In genomic region chr7:81626008-81626407, GRCh38 we compare ENCODE assay signal across 30 cellular contexts.
DNase-seq lines count a peak whose midpoint lies in the region; ATAC-seq, FAIRE-seq and TF ChIP-seq lines count a peak whose summit lies in the region.
"Had no signal": no experiment of that assay in that cellular context is flagged by ENCODE, and none has a peak within 500 bp of the region (broad histone marks: within the 10 kb centered on the region; RNA-seq: fewer than 3 reads in every experiment).

No MANE protein-coding gene starts in this region.

- no peak overlapping the region for H3K9ac ChIP-seq in astrocyte (ENCODE audit: low read length)

- no peaks in the 10 kb centered on the region for H4K20me1 ChIP-seq in astrocyte (ENCODE audit: insufficient read depth, low read length)

- H3K79me2 ChIP-seq in astrocyte (ENCODE audit: insufficient read depth, low read length): no peaks in the 10 kb centered on the region

- WGBS in psoas muscle, 3 donors: 62 to 76% (median 69%) methylated on average over 1 of the region's 1 CpG

- H3K9me3 Mint-ChIP-seq in astrocyte (ENCODE audit: unreplicated experiment): no peaks in the 10 kb centered on the region
- H3K9me3 Mint-ChIP-seq: activated naive CD8-positive, alpha-beta T cell treated with anti-CD3 and anti-CD28 coated beads, Interleukin-2, amount 10 ng/mL, durations not matched to agents 7 days and 5 days had no signal

- ATAC-seq in psoas muscle (no peak), HG02642 (IDR thresholded peaks at IDR 0.05; ENCODE audit: poor library complexity, unreplicated experiment) (no peak), GM21723 (IDR thresholded peaks at IDR 0.05; ENCODE audit: unreplicated experiment) (no peak)
- ATAC-seq: activated CD8-positive, alpha-beta T cell treated with anti-CD3 and anti-CD28 coated beads, Interleukin-2, amount 10 ng/mL, durations not matched to agents 7 days and 5 days; lower lobe of right lung; Panc1; T-cell; upper lobe of right lung had no signal

- H3K36me3 ChIP-seq in MG63: no peaks in the 10 kb centered on the region
- no peaks in the 10 kb centered on the region for H3K36me3 ChIP-seq in astrocyte (ENCODE audit: insufficient read depth, low read length)
- H3K36me3 ChIP-seq in psoas muscle (ENCODE audit: insufficient read depth in 1 of 2, low read depth in 1 of 2): no peaks in the 10 kb centered on the region
- H3K36me3 ChIP-seq: lower lobe of right lung, prostate gland, upper lobe of right lung had no signal

- H3K9me3 ChIP-seq in MG63: no peaks in the 10 kb centered on the region
- no peaks in the 10 kb centered on the region for H3K9me3 ChIP-seq in astrocyte (ENCODE audit: insufficient read depth, low read depth, low read length)
- no peaks in the 10 kb centered on the region for H3K9me3 ChIP-seq in psoas muscle
- H3K9me3 ChIP-seq: lower lobe of right lung, prostate gland, upper lobe of right lung had no signal

- no peak overlapping the region for H3K27ac Mint-ChIP-seq in astrocyte (ENCODE audit: unreplicated experiment)
- H3K27ac Mint-ChIP-seq: activated CD8-positive, alpha-beta T cell treated with anti-CD3 and anti-CD28 coated beads, Interleukin-2, amount 10 ng/mL, durations not matched to agents 7 days and 5 days; activated naive CD8-positive, alpha-beta T cell treated with anti-CD3 and anti-CD28 coated beads, Interleukin-2, amount 10 ng/mL, durations not matched to agents 7 days and 5 days; B cell; CD8-positive, alpha-beta memory T cell; IgD-negative memory B cell; T-cell had no signal

- H3K4me3 Mint-ChIP-seq in astrocyte (ENCODE audit: unreplicated experiment): no peak overlapping the region
- H3K4me3 Mint-ChIP-seq: activated CD8-positive, alpha-beta T cell treated with anti-CD3 and anti-CD28 coated beads, Interleukin-2, amount 10 ng/mL, durations not matched to agents 7 days and 5 days; activated naive CD8-positive, alpha-beta T cell treated with anti-CD3 and anti-CD28 coated beads, Interleukin-2, amount 10 ng/mL, durations not matched to agents 7 days and 5 days; B cell; CD8-positive, alpha-beta memory T cell; IgD-negative memory B cell; T-cell had no signal

- H3K4me3 ChIP-seq in MG63 (no peak overlapping the region), astrocyte (ENCODE audit: insufficient read depth, low read depth, low read length) (no peak overlapping the region), psoas muscle (no peak overlapping the region)
- H3K4me3 ChIP-seq: lower lobe of right lung, prostate gland, skin epidermis, upper lobe of right lung had no signal

- H3K27me3 ChIP-seq in MG63 (no peaks in the 10 kb centered on the region), astrocyte (ENCODE audit: insufficient read depth, low read length) (no peaks in the 10 kb centered on the region), psoas muscle (ENCODE audit: insufficient read depth in 3 of 3, low read length in 2 of 3) (no peaks in the 10 kb centered on the region)
- H3K27me3 ChIP-seq: upper lobe of right lung had no signal

- peaks cover 13% of the 10 kb centered on the region for H3K4me1 Mint-ChIP-seq in astrocyte (ENCODE audit: low read depth, unreplicated experiment)
- H3K4me1 Mint-ChIP-seq: activated naive CD8-positive, alpha-beta T cell treated with anti-CD3 and anti-CD28 coated beads, Interleukin-2, amount 10 ng/mL, durations not matched to agents 7 days and 5 days; B cell; CD8-positive, alpha-beta memory T cell; IgD-negative memory B cell; T-cell had no signal

- H3K4me1 ChIP-seq in astrocyte (ENCODE audit: insufficient read depth, low read length) (peaks cover 2% of the 10 kb centered on the region), psoas muscle (no peaks in the 10 kb centered on the region)
- H3K4me1 ChIP-seq: lower lobe of right lung, prostate gland, upper lobe of right lung had no signal

- no peaks in the 10 kb centered on the region for H3K27me3 Mint-ChIP-seq in astrocyte (ENCODE audit: low read depth, unreplicated experiment)
- H3K27me3 Mint-ChIP-seq: activated naive CD8-positive, alpha-beta T cell treated with anti-CD3 and anti-CD28 coated beads, Interleukin-2, amount 10 ng/mL, durations not matched to agents 7 days and 5 days; B cell; brain; CD8-positive, alpha-beta memory T cell; IgD-negative memory B cell; T-cell had no signal

- no peak overlapping the region for H2AFZ ChIP-seq in astrocyte (ENCODE audit: low read depth, low read length)

- peak; percentile 11 for DNase-seq in MG63
- DNase-seq in astrocyte (ENCODE audit: low read depth): peak; percentile 64
- peak; percentile 87 for DNase-seq in iris pigment epithelial cell (ENCODE audit: low read depth)
- DNase-seq in psoas muscle: no peak
- no peak for DNase-seq in iPS-NIHi11 (ENCODE audit: low spot score)
- DNase-seq: activated CD4-positive, alpha-beta T cell treated with anti-CD3 and anti-CD28 coated beads for 1 hour; activated CD8-positive, alpha-beta T cell treated with anti-CD3 and anti-CD28 coated beads, Interleukin-2, amount 10 ng/mL, durations not matched to agents 7 days and 5 days; activated effector memory CD4-positive, alpha-beta T cell treated with Interleukin-2 at 50 U/mL for 16 hours; activated naive CD8-positive, alpha-beta T cell treated with anti-CD3 and anti-CD28 coated beads, Interleukin-2, amount 10 ng/mL, durations not matched to agents 7 days and 5 days; activated T-cell treated with anti-CD3 and anti-CD28 coated beads for 4 hours; CD8-positive, alpha-beta memory T cell; effector CD8-positive, alpha-beta T cell; GF-D8; GOT3; kidney; lower lobe of right lung; NCI-H2081; stimulated activated CD4-positive, alpha-beta T cell treated with anti-CD3 and anti-CD28 coated beads, Interleukin-1b, Interleukin-23, amount 100 ng/mL, for 48 hours; substantia nigra; T-cell; upper lobe of right lung had no signal

- H3K27ac ChIP-seq in 22Rv1: peak overlapping the region; percentile 97
- H3K27ac ChIP-seq in astrocyte (ENCODE audit: low read depth, low read length): no peak overlapping the region
- H3K27ac ChIP-seq in psoas muscle: no peak overlapping the region
- H3K27ac ChIP-seq: lower lobe of right lung, prostate gland, upper lobe of right lung had no signal

- H3K36me3 Mint-ChIP-seq in astrocyte (ENCODE audit: low read depth, unreplicated experiment): no peaks in the 10 kb centered on the region
- H3K36me3 Mint-ChIP-seq: activated naive CD8-positive, alpha-beta T cell treated with anti-CD3 and anti-CD28 coated beads, Interleukin-2, amount 10 ng/mL, durations not matched to agents 7 days and 5 days; brain; CD8-positive, alpha-beta memory T cell; IgD-negative memory B cell; T-cell had no signal

- TF ChIP-seq CTCF in 22Rv1 (IDR thresholded peaks at IDR 0.05) (no peak), astrocyte (IDR thresholded peaks at IDR 0.05; ENCODE audit: insufficient read depth, low read depth, low read length) (no peak), psoas muscle (IDR thresholded peaks at IDR 0.05) (no peak)

- FAIRE-seq in astrocyte (lab: Jason Lieb, UNC): no peak

- intact Hi-C loops in psoas muscle (cut with DNase I): no loop called here

- H3K4me2 ChIP-seq in astrocyte (ENCODE audit: low read length): no peak overlapping the region

Comparison
In these comparisons a context has a peak if more than half of its experiments do, and no peak if none do; other contexts are left out.
1. DNase-seq: peak in MG63 (single experiment), astrocyte (single experiment) and iris pigment epithelial cell (single experiment); none in psoas muscle (0 of 2) and iPS-NIHi11 (single experiment).